ENCODE assay signal across 1 cellular context in genomic region chr12:56299853-56300643, GRCh38.
TF ChIP-seq lines count a peak whose summit lies in the region.

Gene CS (minus strand): TSS chr12:56300330. CDS start chr12:56300201, 129 bp downstream.

TF ChIP-seq in K562, 482 proteins besides CTCF, POLR2A, EP300 and RAD21 (continued from another document and continues in another):
- TF ChIP-seq HES1 (IDR thresholded peaks at IDR 0.05; ENCODE audit: low read depth) = no peak
- no peak for TF ChIP-seq SMC3 (conservative IDR thresholded peaks at IDR 0.05; ENCODE audit: insufficient read depth, low read depth, low read length)
- peak; percentile 52; the same call in 1 of the 2 replicates for TF ChIP-seq POLR2AphosphoS2 (IDR thresholded peaks at IDR 0.05; ENCODE audit: low read length)
- TF ChIP-seq, protein P1, sequence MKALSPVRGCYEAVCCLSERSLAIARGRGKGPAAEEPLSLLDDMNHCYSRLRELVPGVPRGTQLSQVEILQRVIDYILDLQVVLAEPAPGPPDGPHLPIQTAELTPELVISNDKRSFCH (CRISPR knock-in tag; IDR thresholded peaks at IDR 0.05) = no peak
- TF ChIP-seq, protein P1 (tag; IDR thresholded peaks at IDR 0.05) = no peak
- no peak for TF ChIP-seq NR2F6 (CRISPR knock-in tag; IDR thresholded peaks at IDR 0.05)
- TF ChIP-seq FOXJ2 (tag; IDR thresholded peaks at IDR 0.05) = no peak
- TF ChIP-seq RBM14 (IDR thresholded peaks at IDR 0.05; ENCODE audit: borderline replicate concordance, insufficient read depth, low read depth, low read length) = no peak
- peak in 1 of 2 experiments; percentile 84; a peak in 1 of 4 replicates for TF ChIP-seq TEAD1 (CRISPR knock-in tag; IDR thresholded peaks at IDR 0.05)
- TF ChIP-seq, protein P2, sequence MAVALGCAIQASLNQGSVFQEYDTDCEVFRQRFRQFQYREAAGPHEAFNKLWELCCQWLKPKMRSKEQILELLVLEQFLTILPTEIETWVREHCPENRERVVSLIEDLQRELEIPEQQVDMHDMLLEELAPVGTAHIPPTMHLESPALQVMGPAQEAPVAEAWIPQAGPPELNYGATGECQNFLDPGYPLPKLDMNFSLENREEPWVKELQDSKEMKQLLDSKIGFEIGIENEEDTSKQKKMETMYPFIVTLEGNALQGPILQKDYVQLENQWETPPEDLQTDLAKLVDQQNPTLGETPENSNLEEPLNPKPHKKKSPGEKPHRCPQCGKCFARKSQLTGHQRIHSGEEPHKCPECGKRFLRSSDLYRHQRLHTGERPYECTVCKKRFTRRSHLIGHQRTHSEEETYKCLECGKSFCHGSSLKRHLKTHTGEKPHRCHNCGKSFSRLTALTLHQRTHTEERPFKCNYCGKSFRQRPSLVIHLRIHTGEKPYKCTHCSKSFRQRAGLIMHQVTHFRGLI (CRISPR knock-in tag; IDR thresholded peaks at IDR 0.05) = no peak
- TF ChIP-seq PTRF (tag; IDR thresholded peaks at IDR 0.05) = no peak
- TF ChIP-seq ZNF23 (CRISPR knock-in tag; IDR thresholded peaks at IDR 0.05) = no peak
- TF ChIP-seq HMG20A (CRISPR knock-in tag; conservative IDR thresholded peaks at IDR 0.05) = no peak
- TF ChIP-seq ZNF589 (CRISPR knock-in tag; IDR thresholded peaks at IDR 0.05; ENCODE audit: low read depth) = no peak
- peak; percentile 33; the same call in 1 of the 2 replicates for TF ChIP-seq RNF2 (IDR thresholded peaks at IDR 0.05)
- TF ChIP-seq, protein P3, sequence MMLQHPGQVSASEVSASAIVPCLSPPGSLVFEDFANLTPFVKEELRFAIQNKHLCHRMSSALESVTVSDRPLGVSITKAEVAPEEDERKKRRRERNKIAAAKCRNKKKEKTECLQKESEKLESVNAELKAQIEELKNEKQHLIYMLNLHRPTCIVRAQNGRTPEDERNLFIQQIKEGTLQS (IDR thresholded peaks at IDR 0.05) = no peak
- TF ChIP-seq, protein P3 (CRISPR knock-in tag; conservative IDR thresholded peaks at IDR 0.05) = no peak
- no peak for TF ChIP-seq RBM25 (IDR thresholded peaks at IDR 0.05; ENCODE audit: low read depth, low read length, severe bottlenecking)
- TF ChIP-seq ZBTB8A (IDR thresholded peaks at IDR 0.05; ENCODE audit: partially characterized antibody) = no peak
- TF ChIP-seq MEF2A (IDR thresholded peaks at IDR 0.05; ENCODE audit: control insufficient read depth, low read depth, low read length) = no peak
- TF ChIP-seq, protein P4, sequence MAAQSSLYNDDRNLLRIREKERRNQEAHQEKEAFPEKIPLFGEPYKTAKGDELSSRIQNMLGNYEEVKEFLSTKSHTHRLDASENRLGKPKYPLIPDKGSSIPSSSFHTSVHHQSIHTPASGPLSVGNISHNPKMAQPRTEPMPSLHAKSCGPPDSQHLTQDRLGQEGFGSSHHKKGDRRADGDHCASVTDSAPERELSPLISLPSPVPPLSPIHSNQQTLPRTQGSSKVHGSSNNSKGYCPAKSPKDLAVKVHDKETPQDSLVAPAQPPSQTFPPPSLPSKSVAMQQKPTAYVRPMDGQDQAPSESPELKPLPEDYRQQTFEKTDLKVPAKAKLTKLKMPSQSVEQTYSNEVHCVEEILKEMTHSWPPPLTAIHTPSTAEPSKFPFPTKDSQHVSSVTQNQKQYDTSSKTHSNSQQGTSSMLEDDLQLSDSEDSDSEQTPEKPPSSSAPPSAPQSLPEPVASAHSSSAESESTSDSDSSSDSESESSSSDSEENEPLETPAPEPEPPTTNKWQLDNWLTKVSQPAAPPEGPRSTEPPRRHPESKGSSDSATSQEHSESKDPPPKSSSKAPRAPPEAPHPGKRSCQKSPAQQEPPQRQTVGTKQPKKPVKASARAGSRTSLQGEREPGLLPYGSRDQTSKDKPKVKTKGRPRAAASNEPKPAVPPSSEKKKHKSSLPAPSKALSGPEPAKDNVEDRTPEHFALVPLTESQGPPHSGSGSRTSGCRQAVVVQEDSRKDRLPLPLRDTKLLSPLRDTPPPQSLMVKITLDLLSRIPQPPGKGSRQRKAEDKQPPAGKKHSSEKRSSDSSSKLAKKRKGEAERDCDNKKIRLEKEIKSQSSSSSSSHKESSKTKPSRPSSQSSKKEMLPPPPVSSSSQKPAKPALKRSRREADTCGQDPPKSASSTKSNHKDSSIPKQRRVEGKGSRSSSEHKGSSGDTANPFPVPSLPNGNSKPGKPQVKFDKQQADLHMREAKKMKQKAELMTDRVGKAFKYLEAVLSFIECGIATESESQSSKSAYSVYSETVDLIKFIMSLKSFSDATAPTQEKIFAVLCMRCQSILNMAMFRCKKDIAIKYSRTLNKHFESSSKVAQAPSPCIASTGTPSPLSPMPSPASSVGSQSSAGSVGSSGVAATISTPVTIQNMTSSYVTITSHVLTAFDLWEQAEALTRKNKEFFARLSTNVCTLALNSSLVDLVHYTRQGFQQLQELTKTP (IDR thresholded peaks at IDR 0.05; ENCODE audit: low read depth in 1 of 2, partially characterized antibody in 2 of 2) = no peak
- TF ChIP-seq THRA (IDR thresholded peaks at IDR 0.05) = no peak
- TF ChIP-seq FUS (optimal IDR thresholded peaks at IDR 0.05; ENCODE audit: low read depth, low read length) = no peak
- no peak for TF ChIP-seq ERF (CRISPR knock-in tag; IDR thresholded peaks at IDR 0.05)
- 0 out of 2 replicates have a peak, but pooled peaks have one; percentile 45 for TF ChIP-seq SAFB (IDR thresholded peaks at IDR 0.05; ENCODE audit: borderline replicate concordance, low read depth, low read length)
- TF ChIP-seq PRPF4 (IDR thresholded peaks at IDR 0.05; ENCODE audit: insufficient read depth, low read depth, low read length, poor library complexity, severe bottlenecking) = peak; percentile 48
- TF ChIP-seq, protein P5, sequence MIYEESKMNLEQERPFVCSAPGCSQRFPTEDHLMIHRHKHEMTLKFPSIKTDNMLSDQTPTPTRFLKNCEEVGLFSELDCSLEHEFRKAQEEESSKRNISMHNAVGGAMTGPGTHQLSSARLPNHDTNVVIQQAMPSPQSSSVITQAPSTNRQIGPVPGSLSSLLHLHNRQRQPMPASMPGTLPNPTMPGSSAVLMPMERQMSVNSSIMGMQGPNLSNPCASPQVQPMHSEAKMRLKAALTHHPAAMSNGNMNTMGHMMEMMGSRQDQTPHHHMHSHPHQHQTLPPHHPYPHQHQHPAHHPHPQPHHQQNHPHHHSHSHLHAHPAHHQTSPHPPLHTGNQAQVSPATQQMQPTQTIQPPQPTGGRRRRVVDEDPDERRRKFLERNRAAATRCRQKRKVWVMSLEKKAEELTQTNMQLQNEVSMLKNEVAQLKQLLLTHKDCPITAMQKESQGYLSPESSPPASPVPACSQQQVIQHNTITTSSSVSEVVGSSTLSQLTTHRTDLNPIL (CRISPR knock-in tag; IDR thresholded peaks at IDR 0.05) = 0 out of 2 replicates have a peak, but pooled peaks have one; percentile 13
- TF ChIP-seq ZNF584 (CRISPR knock-in tag; IDR thresholded peaks at IDR 0.05; ENCODE audit: low read depth) = no peak
- no peak; a peak in 1 of 4 replicates for TF ChIP-seq TBL1XR1 (IDR thresholded peaks at IDR 0.05; ENCODE audit: low read length in 2 of 2)
- TF ChIP-seq NR2C1 (IDR thresholded peaks at IDR 0.05) = no peak
- TF ChIP-seq NR2C1 (tag; IDR thresholded peaks at IDR 0.05) = no peak
- TF ChIP-seq U2AF2 (optimal IDR thresholded peaks at IDR 0.05; ENCODE audit: low read depth, low read length) = no peak
- TF ChIP-seq E2F4 (CRISPR knock-in tag; IDR thresholded peaks at IDR 0.05; ENCODE audit: low read depth) = no peak
- TF ChIP-seq SMAD3 (CRISPR knock-in tag; conservative IDR thresholded peaks at IDR 0.05) = no peak
- no peak for TF ChIP-seq SREBF2 (CRISPR knock-in tag; IDR thresholded peaks at IDR 0.05)
- TF ChIP-seq STAT5A (IDR thresholded peaks at IDR 0.05; ENCODE audit: borderline replicate concordance, low read length) = no peak
- TF ChIP-seq ZNF121 (CRISPR knock-in tag; conservative IDR thresholded peaks at IDR 0.05) = no peak
- TF ChIP-seq TAL1 (IDR thresholded peaks at IDR 0.05) = no peak
- TF ChIP-seq FOXA1 (IDR thresholded peaks at IDR 0.05; ENCODE audit: borderline replicate concordance) = no peak
- no peak for TF ChIP-seq RBM34 (IDR thresholded peaks at IDR 0.05; ENCODE audit: borderline replicate concordance, insufficient read depth, low read length)
- no peak for TF ChIP-seq GATA2 (CRISPR knock-in tag; IDR thresholded peaks at IDR 0.05)
- TF ChIP-seq, protein P6, sequence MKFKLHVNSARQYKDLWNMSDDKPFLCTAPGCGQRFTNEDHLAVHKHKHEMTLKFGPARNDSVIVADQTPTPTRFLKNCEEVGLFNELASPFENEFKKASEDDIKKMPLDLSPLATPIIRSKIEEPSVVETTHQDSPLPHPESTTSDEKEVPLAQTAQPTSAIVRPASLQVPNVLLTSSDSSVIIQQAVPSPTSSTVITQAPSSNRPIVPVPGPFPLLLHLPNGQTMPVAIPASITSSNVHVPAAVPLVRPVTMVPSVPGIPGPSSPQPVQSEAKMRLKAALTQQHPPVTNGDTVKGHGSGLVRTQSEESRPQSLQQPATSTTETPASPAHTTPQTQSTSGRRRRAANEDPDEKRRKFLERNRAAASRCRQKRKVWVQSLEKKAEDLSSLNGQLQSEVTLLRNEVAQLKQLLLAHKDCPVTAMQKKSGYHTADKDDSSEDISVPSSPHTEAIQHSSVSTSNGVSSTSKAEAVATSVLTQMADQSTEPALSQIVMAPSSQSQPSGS (CRISPR knock-in tag; IDR thresholded peaks at IDR 0.05) = no peak
- TF ChIP-seq CTBP1 (IDR thresholded peaks at IDR 0.05; ENCODE audit: borderline replicate concordance) = no peak; the same call in 1 of the 2 replicates
- TF ChIP-seq PURB (CRISPR knock-in tag; IDR thresholded peaks at IDR 0.05; ENCODE audit: low read depth) = no peak
- no peak for TF ChIP-seq SIX5 (IDR thresholded peaks at IDR 0.05; ENCODE audit: borderline replicate concordance in 1 of 2, insufficient read depth in 1 of 2, low read depth in 1 of 2, low read length in 2 of 2)
- no peak for TF ChIP-seq MAFK (IDR thresholded peaks at IDR 0.05; ENCODE audit: low read length)
- TF ChIP-seq HNRNPH1 (optimal IDR thresholded peaks at IDR 0.05; ENCODE audit: low read depth, low read length) = no peak
- TF ChIP-seq MCM5 (IDR thresholded peaks at IDR 0.05; ENCODE audit: low read depth) = no peak
- TF ChIP-seq CBX1 (IDR thresholded peaks at IDR 0.05; ENCODE audit: low read depth) = peak; percentile 36; the same call in 1 of the 2 replicates
- TF ChIP-seq ELF2 (CRISPR knock-in tag; IDR thresholded peaks at IDR 0.05) = no peak
- no peak for TF ChIP-seq ZNF830 (CRISPR knock-in tag; IDR thresholded peaks at IDR 0.05)
- peak; percentile 93 for TF ChIP-seq MYC (IDR thresholded peaks at IDR 0.05; ENCODE audit: low read depth, low read length)
- peak; percentile 94 for TF ChIP-seq MYC (CRISPR knock-in tag; IDR thresholded peaks at IDR 0.05; ENCODE audit: borderline replicate concordance, low read depth)
- no peak for TF ChIP-seq TFE3 (CRISPR knock-in tag; IDR thresholded peaks at IDR 0.05)
- TF ChIP-seq, protein P7, sequence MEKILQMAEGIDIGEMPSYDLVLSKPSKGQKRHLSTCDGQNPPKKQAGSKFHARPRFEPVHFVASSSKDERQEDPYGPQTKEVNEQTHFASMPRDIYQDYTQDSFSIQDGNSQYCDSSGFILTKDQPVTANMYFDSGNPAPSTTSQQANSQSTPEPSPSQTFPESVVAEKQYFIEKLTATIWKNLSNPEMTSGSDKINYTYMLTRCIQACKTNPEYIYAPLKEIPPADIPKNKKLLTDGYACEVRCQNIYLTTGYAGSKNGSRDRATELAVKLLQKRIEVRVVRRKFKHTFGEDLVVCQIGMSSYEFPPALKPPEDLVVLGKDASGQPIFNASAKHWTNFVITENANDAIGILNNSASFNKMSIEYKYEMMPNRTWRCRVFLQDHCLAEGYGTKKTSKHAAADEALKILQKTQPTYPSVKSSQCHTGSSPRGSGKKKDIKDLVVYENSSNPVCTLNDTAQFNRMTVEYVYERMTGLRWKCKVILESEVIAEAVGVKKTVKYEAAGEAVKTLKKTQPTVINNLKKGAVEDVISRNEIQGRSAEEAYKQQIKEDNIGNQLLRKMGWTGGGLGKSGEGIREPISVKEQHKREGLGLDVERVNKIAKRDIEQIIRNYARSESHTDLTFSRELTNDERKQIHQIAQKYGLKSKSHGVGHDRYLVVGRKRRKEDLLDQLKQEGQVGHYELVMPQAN (IDR thresholded peaks at IDR 0.05; ENCODE audit: borderline replicate concordance) = peak; percentile 96
- TF ChIP-seq L3MBTL2 (IDR thresholded peaks at IDR 0.05) = peak; percentile 59
- TF ChIP-seq ZNF24 (IDR thresholded peaks at IDR 0.05) = no peak
